ENCODE assay signal across 9 cellular contexts in genomic region chr15:74317820-74318375, GRCh38. TPM values are rescaled to one million over a fixed set of nuclear protein-coding genes. Genes with fewer than 3 reads are reported as not detected.
DNase-seq lines count a peak whose midpoint lies in the region; ATAC-seq, FAIRE-seq and TF ChIP-seq lines count a peak whose summit lies in the region.
"Had no signal": no experiment of that assay in that cellular context is flagged by ENCODE, and none has a peak within 500 bp of the region (broad histone marks: within the 10 kb centered on the region; RNA-seq: fewer than 3 reads in every experiment).

No MANE protein-coding gene starts in this region.

- H3K27ac ChIP-seq in GM23338 (ENCODE audit: low read depth) (no peak overlapping the region), gastroesophageal sphincter (peak overlapping the region in 3 of 4 donors; percentile 51 to 78 (median 74)), skeletal muscle tissue (ENCODE audit: low read depth, low read length) (peak overlapping the region; percentile 77)
- H3K27ac ChIP-seq: prostate gland had no signal

- no peaks in the 10 kb centered on the region for H3K79me2 ChIP-seq in GM23338 (replicated peaks; ENCODE audit: insufficient read depth)

- no peak; the same call in 2 of the 3 replicates for ATAC-seq in GM23338
- peak; percentile 79 for ATAC-seq in gastroesophageal sphincter
- ATAC-seq in GM21423 (IDR thresholded peaks at IDR 0.05; ENCODE audit: unreplicated experiment), result no peak

- no peaks in the 10 kb centered on the region for H4K20me1 ChIP-seq in GM23338 (replicated peaks; ENCODE audit: insufficient read depth)

- H3K4me1 Mint-ChIP-seq in GM23338, result peaks cover 43% of the 10 kb centered on the region

- no peak overlapping the region for H3K4me3 Mint-ChIP-seq in GM23338

- no peak for TF ChIP-seq CTCF in GM23338 (conservative IDR thresholded peaks at IDR 0.05; ENCODE audit: low read depth in 2 of 2)
- no peak for TF ChIP-seq CTCF in gastroesophageal sphincter (IDR thresholded peaks at IDR 0.05)

- no peak for DNase-seq in GM23338 (ENCODE audit: low spot score)
- DNase-seq in NCI-H82 treated with DMSO at 0.1 percent for 48 hours (lab: John Stamatoyannopoulos, UW; ENCODE audit: unreplicated experiment), result peak; percentile 66
- DNase-seq in anterior cingulate cortex (lab: John Stamatoyannopoulos, UW), result no peak
- no peak for DNase-seq in GM12892 (ENCODE audit: insufficient read length)
- DNase-seq in activated CD4-positive, CD25-positive, alpha-beta regulatory T cell treated with anti-CD3 and anti-CD28 coated beads, Interleukin-2, amount 50 U/mL, for 72 hours, result no peak

- TF ChIP-seq EP300 in gastroesophageal sphincter (IDR thresholded peaks at IDR 0.05), result no peak

- peak overlapping the region; percentile 23 for H2AFZ ChIP-seq in GM23338

- H3K36me3 Mint-ChIP-seq in GM23338 (ENCODE audit: low read depth), result no peaks in the 10 kb centered on the region; the same call in 2 of the 3 replicates

- H3K27ac Mint-ChIP-seq in GM23338, result peak overlapping the region; percentile 11; the same call in 1 of the 2 replicates

- H3F3A ChIP-seq in GM23338 (replicated peaks; ENCODE audit: low read depth), result no peaks in the 10 kb centered on the region

- H3K4me1 ChIP-seq in GM23338 (ENCODE audit: insufficient read depth) (peaks cover 37% of the 10 kb centered on the region), gastroesophageal sphincter (peaks cover 0 to 60% (median 25%) of the 10 kb centered on the region in 3 donors), skeletal muscle tissue (ENCODE audit: control insufficient read depth in 3 of 3, insufficient read depth in 3 of 3, low read length in 3 of 3) (peaks cover 39 to 49% (median 49%) of the 10 kb centered on the region in 3 donors)
- H3K4me1 ChIP-seq: prostate gland had no signal

- no peak for TF ChIP-seq POLR2A in gastroesophageal sphincter (IDR thresholded peaks at IDR 0.05)
- TF ChIP-seq POLR2A in GM12892 (IDR thresholded peaks at IDR 0.05; ENCODE audit: low read depth, low read length), result no peak

- H3K27me3 ChIP-seq in GM23338 (ENCODE audit: insufficient read depth), result no peaks in the 10 kb centered on the region
- peaks cover 37% of the 10 kb centered on the region for H3K27me3 ChIP-seq in gastroesophageal sphincter
- H3K27me3 ChIP-seq in skeletal muscle tissue (ENCODE audit: control insufficient read depth in 3 of 3, insufficient read depth in 3 of 3, low read length in 3 of 3), result peaks cover 0 to 3% (median 0%) of the 10 kb centered on the region in 3 donors

- H3K36me3 ChIP-seq in GM23338 (ENCODE audit: insufficient read depth) (no peaks in the 10 kb centered on the region), gastroesophageal sphincter (no peaks in the 10 kb centered on the region), skeletal muscle tissue (ENCODE audit: control insufficient read depth in 3 of 3, insufficient read depth in 3 of 3, low read length in 3 of 3) (no peaks in the 10 kb centered on the region)
- H3K36me3 ChIP-seq: prostate gland had no signal

- no peaks in the 10 kb centered on the region; the same call in 2 of the 3 replicates for H3K9me3 Mint-ChIP-seq in GM23338

- 28 to 100% methylated on average over 2 to 6 of the region's 8 CpGs for WGBS in gastroesophageal sphincter (ENCODE audit: low coverage in 1 of 2), 2 donors

- H3K4me3 ChIP-seq in GM23338 (no peak overlapping the region), gastroesophageal sphincter (no peak overlapping the region), skeletal muscle tissue (ENCODE audit: low read length in 3 of 3) (no peak overlapping the region)
- H3K4me3 ChIP-seq: prostate gland had no signal

- no peak for FAIRE-seq in GM12892 (lab: Jason Lieb, UNC)

- peaks cover 21% of the 10 kb centered on the region for H3K27me3 Mint-ChIP-seq in GM23338 (ENCODE audit: insufficient read depth, low read depth, poor library complexity)

- H3K9me2 ChIP-seq in GM23338 (ENCODE audit: insufficient read depth), result no peaks in the 10 kb centered on the region

- H3K4me2 ChIP-seq in GM23338, result no peak overlapping the region

- peak overlapping the region in 1 of 3 donors; percentile 43 for H3K9ac ChIP-seq in skeletal muscle tissue (ENCODE audit: low read depth in 1 of 3, low read length in 3 of 3)

- H3K9me3 ChIP-seq in gastroesophageal sphincter, result no peaks in the 10 kb centered on the region
- no peaks in the 10 kb centered on the region for H3K9me3 ChIP-seq in skeletal muscle tissue (ENCODE audit: control insufficient read depth in 3 of 3, low read length in 3 of 3)
- H3K9me3 ChIP-seq: prostate gland had no signal

TF ChIP-seq in GM23338, 12 proteins besides CTCF, POLR2A, EP300 and RAD21:
- TF ChIP-seq JUNB (IDR thresholded peaks at IDR 0.05; ENCODE audit: unreplicated experiment), result no peak
- TF ChIP-seq ZNF114 (CRISPR knock-in tag; IDR thresholded peaks at IDR 0.05), result no peak
- no peak for TF ChIP-seq POLR2AphosphoS5 (IDR thresholded peaks at IDR 0.05; ENCODE audit: low read depth)
- TF ChIP-seq EZH2 (IDR thresholded peaks at IDR 0.05; ENCODE audit: low read depth, unreplicated experiment), result no peak
- TF ChIP-seq NANOG (IDR thresholded peaks at IDR 0.05; ENCODE audit: borderline replicate concordance), result no peak
- TF ChIP-seq ETS1 (IDR thresholded peaks at IDR 0.05), result no peak

RNA-seq across cellular contexts. Expression of gene CYP11A1, which starts 49.5 kb away (rescaled TPM):
- total RNA-seq in GM23338 (2014; rRNA removed; shearing (Covaris generic)), result 1.7 and 3.3 TPM in 2 replicates
- polyA plus RNA-seq in GM23338 (2016; fragmentation: Nextera tagmentation; extraction: Ambion mirVana), result 1.2 and 1.9 TPM in 2 replicates
- 1 to 10 TPM in 3 of 4 donors, under 1 TPM in 1; 0.67 to 3.7 (median 2.7) TPM for total RNA-seq in gastroesophageal sphincter
- total RNA-seq in skeletal muscle tissue, result 0.52 TPM
- polyA plus RNA-seq in GM12892 (2012; ENCODE audit: missing spikeins), result 1.5 TPM
